Comparison of ENCODE assay signal across 19 cellular contexts in the genomic region with DNA sequence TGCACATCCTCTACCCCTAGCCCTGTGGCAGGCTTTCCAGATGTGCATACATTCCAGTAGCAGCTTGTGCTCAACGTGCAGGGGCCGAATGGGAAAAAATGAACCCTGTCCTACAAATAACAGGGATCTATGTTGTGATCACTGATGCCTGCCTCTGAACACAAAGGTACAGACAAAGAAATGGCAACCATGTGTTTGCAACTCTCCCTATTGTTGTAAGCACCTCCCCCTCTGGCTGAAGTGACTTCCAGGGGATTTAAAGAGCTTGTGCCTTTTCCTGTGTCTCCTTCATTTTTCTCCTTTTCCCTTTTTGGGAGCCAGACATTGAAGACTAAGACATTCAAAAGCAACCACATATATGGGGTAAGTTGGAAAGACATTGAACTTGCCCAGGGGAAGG. TPM values are rescaled to one million over a fixed set of nuclear protein-coding genes. Genes with fewer than 3 reads are reported as not detected.
DNase-seq lines count a peak whose midpoint lies in the region; ATAC-seq lines count a peak whose summit lies in the region.
"Had no signal": no experiment of that assay in that cellular context is flagged by ENCODE, and none has a peak within 500 bp of the region (broad histone marks: within the 10 kb centered on the region; RNA-seq: fewer than 3 reads in every experiment).

No MANE protein-coding gene starts in this region.

- POLR2A ChIA-PET in activated CD4-positive, alpha-beta T cell treated with anti-CD3 and anti-CD28 coated beads for 36 hours (lab: Charles Lee) = interaction anchor here (0.7 to 1.0 kb wide), 2 partner anchors 20 to 152 kb away, joined by 3 read pairs; no protein-coding TSS in a partner anchor
- POLR2A ChIA-PET in naive thymus-derived CD8-positive, alpha-beta T cell (lab: Charles Lee) = interaction anchor here (1.6 to 11.4 kb wide), 3 partner anchors 8 to 22 kb away, joined by 5 to 281 read pairs (median 7); a partner anchor contains a TSS

- ATAC-seq in activated CD4-positive, alpha-beta T cell treated with anti-CD3 and anti-CD28 coated beads for 36 hours = no peak
- ATAC-seq in central memory CD8-positive, alpha-beta T cell (replicated peaks; ENCODE audit: extremely low read depth, poor library complexity, severe bottlenecking) = no peak
- no peak for ATAC-seq in naive thymus-derived CD8-positive, alpha-beta T cell
- ATAC-seq in GM18868 (IDR thresholded peaks at IDR 0.05; ENCODE audit: unreplicated experiment) = no peak
- ATAC-seq: Right ventricle myocardium inferior had no signal

- no peak overlapping the region for H3K4me3 Mint-ChIP-seq in activated CD4-positive, alpha-beta T cell treated with anti-CD3 and anti-CD28 coated beads for 36 hours
- peak overlapping the region; percentile 36 for H3K4me3 Mint-ChIP-seq in central memory CD8-positive, alpha-beta T cell
- H3K4me3 Mint-ChIP-seq in naive thymus-derived CD8-positive, alpha-beta T cell = peak overlapping the region in 4 of 10 donors; percentile 24 to 69 (median 40)
- H3K4me3 Mint-ChIP-seq in activated T-helper 1 cell treated with anti-CD3 and anti-CD28 coated beads, Interleukin-12 subunit alpha, Interleukin-12 subunit beta, Interleukin-2, Interleukin-4 antibody, amounts not matched to agents 30 ng/mL and 10 ng/mL and 1 ng/mL, durations not matched to agents 14 hours and 24 hours and 36 hours = no peak overlapping the region

- intact Hi-C loops in activated CD4-positive, alpha-beta T cell treated with anti-CD3 and anti-CD28 coated beads for 36 hours (cut with DNase I, micrococcal nuclease) = no loop called here
- intact Hi-C loops in activated T-helper 1 cell treated with anti-CD3 and anti-CD28 coated beads, Interleukin-12 subunit alpha, Interleukin-12 subunit beta, Interleukin-2, Interleukin-4 antibody, amounts not matched to agents 30 ng/mL and 10 ng/mL and 1 ng/mL, durations not matched to agents 14 hours and 24 hours and 36 hours (cut with micrococcal nuclease) = no loop called here

- H3K9me3 Mint-ChIP-seq in activated CD4-positive, alpha-beta T cell treated with anti-CD3 and anti-CD28 coated beads for 36 hours (ENCODE audit: low read depth) = peaks cover 10% of the 10 kb centered on the region
- peaks cover 9% of the 10 kb centered on the region for H3K9me3 Mint-ChIP-seq in central memory CD8-positive, alpha-beta T cell
- H3K9me3 Mint-ChIP-seq in naive thymus-derived CD8-positive, alpha-beta T cell = peaks cover 6 to 17% (median 12%) of the 10 kb centered on the region in 9 donors
- H3K9me3 Mint-ChIP-seq in activated T-helper 1 cell treated with anti-CD3 and anti-CD28 coated beads, Interleukin-12 subunit alpha, Interleukin-12 subunit beta, Interleukin-2, Interleukin-4 antibody, amounts not matched to agents 30 ng/mL and 10 ng/mL and 1 ng/mL, durations not matched to agents 14 hours and 24 hours and 36 hours = peaks cover 9% of the 10 kb centered on the region

- H3K4me1 Mint-ChIP-seq in activated CD4-positive, alpha-beta T cell treated with anti-CD3 and anti-CD28 coated beads for 36 hours = peaks cover 93% of the 10 kb centered on the region
- peaks cover 87% of the 10 kb centered on the region for H3K4me1 Mint-ChIP-seq in central memory CD8-positive, alpha-beta T cell
- peaks cover 52 to 96% (median 86%) of the 10 kb centered on the region in 4 donors for H3K4me1 Mint-ChIP-seq in naive thymus-derived CD8-positive, alpha-beta T cell
- peaks cover 90% of the 10 kb centered on the region for H3K4me1 Mint-ChIP-seq in activated T-helper 1 cell treated with anti-CD3 and anti-CD28 coated beads, Interleukin-12 subunit alpha, Interleukin-12 subunit beta, Interleukin-2, Interleukin-4 antibody, amounts not matched to agents 30 ng/mL and 10 ng/mL and 1 ng/mL, durations not matched to agents 14 hours and 24 hours and 36 hours (ENCODE audit: low read depth)

- CTCF ChIA-PET in activated CD4-positive, alpha-beta T cell treated with anti-CD3 and anti-CD28 coated beads for 36 hours (lab: Charles Lee) = interaction anchor here (0.9 to 4.2 kb wide), 11 partner anchors 7 to 169 kb away, joined by 3 to 13 read pairs (median 5); no protein-coding TSS in a partner anchor

- peak overlapping the region; percentile 48 for H3K27ac Mint-ChIP-seq in activated CD4-positive, alpha-beta T cell treated with anti-CD3 and anti-CD28 coated beads for 36 hours
- H3K27ac Mint-ChIP-seq in central memory CD8-positive, alpha-beta T cell (ENCODE audit: low read depth) = peak overlapping the region; percentile 91
- H3K27ac Mint-ChIP-seq in naive thymus-derived CD8-positive, alpha-beta T cell = peak overlapping the region in 9 of 10 donors; percentile 23 to 97 (median 66)
- H3K27ac Mint-ChIP-seq in activated T-helper 1 cell treated with anti-CD3 and anti-CD28 coated beads, Interleukin-12 subunit alpha, Interleukin-12 subunit beta, Interleukin-2, Interleukin-4 antibody, amounts not matched to agents 30 ng/mL and 10 ng/mL and 1 ng/mL, durations not matched to agents 14 hours and 24 hours and 36 hours = no peak overlapping the region

- no peak for DNase-seq in activated CD4-positive, alpha-beta T cell treated with anti-CD3 and anti-CD28 coated beads for 36 hours
- no peak for DNase-seq in activated CD4-positive, alpha-beta T cell treated with anti-CD3 and anti-CD28 coated beads for 48 hours
- DNase-seq in ELF-1 (ENCODE audit: low read depth, low spot score) (peak; percentile 6), NCI-H446 (lab: John Stamatoyannopoulos, UW) (no peak)
- DNase-seq in central memory CD8-positive, alpha-beta T cell (ENCODE audit: low spot score in 2 of 2) = peak in 1 of 2 donors; percentile 2
- DNase-seq in naive thymus-derived CD8-positive, alpha-beta T cell = no peak
- no peak for DNase-seq in activated T-helper 1 cell treated with anti-CD3 and anti-CD28 coated beads, Interleukin-12 subunit alpha, Interleukin-12 subunit beta, Interleukin-2, Interleukin-4 antibody, amounts not matched to agents 30 ng/mL and 10 ng/mL and 1 ng/mL, durations not matched to agents 14 hours and 24 hours and 36 hours (ENCODE audit: low spot score)
- DNase-seq: activated gamma-delta T cell treated with Interleukin-2 at 50 U/mL for 16 hours, BE2C, GOT3, head of caudate nucleus, Karpas-422, NCI-H1092 treated with DMSO at 0.1 percent for 48 hours, NCI-H2081 treated with DMSO at 0.1 percent for 48 hours, NCI-H526, upper lobe of left lung had no signal

- peaks cover 54% of the 10 kb centered on the region for H3K36me3 Mint-ChIP-seq in activated CD4-positive, alpha-beta T cell treated with anti-CD3 and anti-CD28 coated beads for 36 hours (ENCODE audit: low read depth)
- H3K36me3 Mint-ChIP-seq in central memory CD8-positive, alpha-beta T cell (ENCODE audit: insufficient read depth) = peaks cover 23% of the 10 kb centered on the region
- H3K36me3 Mint-ChIP-seq in naive thymus-derived CD8-positive, alpha-beta T cell = peaks cover 17 to 29% (median 24%) of the 10 kb centered on the region in 3 donors
- H3K36me3 Mint-ChIP-seq in activated T-helper 1 cell treated with anti-CD3 and anti-CD28 coated beads, Interleukin-12 subunit alpha, Interleukin-12 subunit beta, Interleukin-2, Interleukin-4 antibody, amounts not matched to agents 30 ng/mL and 10 ng/mL and 1 ng/mL, durations not matched to agents 14 hours and 24 hours and 36 hours (ENCODE audit: low read depth) = peaks cover 63% of the 10 kb centered on the region

- no peaks in the 10 kb centered on the region for H3K27me3 Mint-ChIP-seq in activated CD4-positive, alpha-beta T cell treated with anti-CD3 and anti-CD28 coated beads for 36 hours
- H3K27me3 Mint-ChIP-seq in central memory CD8-positive, alpha-beta T cell = no peaks in the 10 kb centered on the region
- no peaks in the 10 kb centered on the region for H3K27me3 Mint-ChIP-seq in naive thymus-derived CD8-positive, alpha-beta T cell
- H3K27me3 Mint-ChIP-seq in activated T-helper 1 cell treated with anti-CD3 and anti-CD28 coated beads, Interleukin-12 subunit alpha, Interleukin-12 subunit beta, Interleukin-2, Interleukin-4 antibody, amounts not matched to agents 30 ng/mL and 10 ng/mL and 1 ng/mL, durations not matched to agents 14 hours and 24 hours and 36 hours (ENCODE audit: insufficient read depth) = no peaks in the 10 kb centered on the region

RNA-seq across cellular contexts. Expression of a gene that starts 21.6 kb away (rescaled TPM):
- total RNA-seq in activated CD4-positive, alpha-beta T cell treated with anti-CD3 and anti-CD28 coated beads for 36 hours = 10 to 100 TPM; 57.9 to 73.2 TPM
- 100 to 1,000 TPM; 124 TPM for total RNA-seq in naive thymus-derived CD8-positive, alpha-beta T cell
- 100 to 1,000 TPM in 1 of 3 donors, 10 to 100 TPM in 2; 76.5 to 104 (median 95.4) TPM for polyA plus RNA-seq in naive thymus-derived CD8-positive, alpha-beta T cell
- total RNA-seq in activated T-helper 1 cell treated with anti-CD3 and anti-CD28 coated beads, Interleukin-12 subunit alpha, Interleukin-12 subunit beta, Interleukin-2, Interleukin-4 antibody, amounts not matched to agents 30 ng/mL and 10 ng/mL and 1 ng/mL, durations not matched to agents 14 hours and 24 hours and 36 hours = 71.6 and 74.2 TPM in 2 replicates
- total RNA-seq: A172 had no signal
